8 cellular contexts compared by ENCODE assay signal in the genomic region with DNA sequence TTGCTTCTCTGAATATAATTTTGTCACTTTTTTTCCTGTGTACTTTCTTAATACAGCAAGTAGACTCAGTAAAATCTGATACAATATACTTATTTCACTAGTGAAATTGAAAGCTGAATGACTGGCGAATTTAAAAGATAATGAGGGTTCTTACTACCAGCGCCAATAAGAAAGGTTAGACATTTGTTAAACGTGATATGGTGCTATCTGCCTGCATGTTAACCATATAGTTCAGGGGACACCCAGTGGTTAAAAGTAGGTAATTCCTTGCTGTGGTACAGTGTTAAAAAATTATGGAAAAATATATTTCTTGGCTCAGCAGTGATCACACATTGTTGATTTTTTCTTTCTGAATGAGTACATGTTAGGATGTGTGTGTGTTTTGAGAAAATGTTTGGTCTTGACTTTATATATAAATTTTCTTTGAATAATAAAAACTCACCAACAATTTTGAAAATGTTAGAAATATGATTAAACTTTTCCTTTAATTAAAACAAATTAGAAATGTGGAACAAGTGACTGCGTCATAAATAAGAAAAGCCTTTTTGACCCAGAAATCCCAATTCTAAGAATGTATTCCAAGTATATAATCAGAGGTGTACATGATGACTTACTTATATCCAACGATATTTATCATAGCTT. TPM values are rescaled to one million over a fixed set of nuclear protein-coding genes. Genes with fewer than 3 reads are reported as not detected.
DNase-seq lines count a peak whose midpoint lies in the region; ATAC-seq and TF ChIP-seq lines count a peak whose summit lies in the region.

No MANE protein-coding gene starts in this region.

- peak overlapping the region; percentile 21 for H3K4me3 Mint-ChIP-seq in activated naive CD8-positive, alpha-beta T cell treated with anti-CD3 and anti-CD28 coated beads, Interleukin-2, amount 50 U/mL, for 24 hours

- H3K9me3 ChIP-seq in hepatocyte (ENCODE audit: low read depth) (no peaks in the 10 kb centered on the region), suprapubic skin (no peaks in the 10 kb centered on the region)

- 47% methylated on average over 5 of the region's 5 CpGs for WGBS in hepatocyte (ENCODE audit: low lambda C conversion rate, missing lambda C conversion rate)
- 47% methylated on average over 5 of the region's 5 CpGs for WGBS in suprapubic skin

- TF ChIP-seq CTCF in GM12873 (IDR thresholded peaks at IDR 0.05; ENCODE audit: insufficient read depth, low read depth, low read length, missing control alignments) = peak; percentile 60
- TF ChIP-seq CTCF in hepatocyte (IDR thresholded peaks at IDR 0.05; ENCODE audit: poor library complexity) = peak; percentile 63
- TF ChIP-seq CTCF in suprapubic skin (IDR thresholded peaks at IDR 0.05) = peak; percentile 30 to 46

- ATAC-seq in HG02642 (IDR thresholded peaks at IDR 0.05; ENCODE audit: poor library complexity, unreplicated experiment) = peak; percentile 86
- ATAC-seq in activated naive CD8-positive, alpha-beta T cell treated with anti-CD3 and anti-CD28 coated beads, Interleukin-2, amount 50 U/mL, for 24 hours = peak; percentile 82

- no peaks in the 10 kb centered on the region for H3K27me3 ChIP-seq in ACC112 (ENCODE audit: insufficient read depth, low read length)
- no peaks in the 10 kb centered on the region for H3K27me3 ChIP-seq in hepatocyte
- no peaks in the 10 kb centered on the region for H3K27me3 ChIP-seq in suprapubic skin

- H3K36me3 Mint-ChIP-seq in activated naive CD8-positive, alpha-beta T cell treated with anti-CD3 and anti-CD28 coated beads, Interleukin-2, amount 50 U/mL, for 24 hours (ENCODE audit: low read depth) = peaks cover 5% of the 10 kb centered on the region

- TF ChIP-seq EP300 in suprapubic skin (IDR thresholded peaks at IDR 0.05) = no peak

- H3K27ac ChIP-seq in ACC112 (ENCODE audit: low read depth, low read length) (peak overlapping the region; percentile 28), hepatocyte (no peak overlapping the region), suprapubic skin (no peak overlapping the region)

- peak overlapping the region; percentile 60 for H3K4me2 ChIP-seq in hepatocyte

- DNase-seq in NCI-H1436 (lab: John Stamatoyannopoulos, UW) = peak; percentile 67
- DNase-seq in activated naive CD8-positive, alpha-beta T cell treated with anti-CD3 and anti-CD28 coated beads, Interleukin-2, amount 50 U/mL, for 24 hours = no peak
- DNase-seq in hepatocyte (ENCODE audit: low spot score) = peak; percentile 52
- DNase-seq in suprapubic skin (ENCODE audit: low spot score in 2 of 2) = no peak
- no peak for DNase-seq in NK-92 treated with Interleukin-12 subunit alpha and Interleukin-12 subunit beta, amount 100 ng/mL, for 24 hours (lab: John Stamatoyannopoulos, UW)

- H3K36me3 ChIP-seq in ACC112 (ENCODE audit: insufficient read depth, low read length) (peaks cover 7% of the 10 kb centered on the region; the same call in 1 of the 2 replicates), hepatocyte (replicated peaks; ENCODE audit: insufficient read depth, low read depth) (no peaks in the 10 kb centered on the region), suprapubic skin (peaks cover 3% of the 10 kb centered on the region)

- H2AFZ ChIP-seq in ACC112 (ENCODE audit: low read length, unreplicated experiment) (peak overlapping the region; percentile 43), hepatocyte (no peak overlapping the region)

- H3K79me2 ChIP-seq in ACC112 (ENCODE audit: control insufficient read depth, insufficient read depth, low read length, unreplicated experiment) (peaks cover 55% of the 10 kb centered on the region), hepatocyte (peaks cover 16% of the 10 kb centered on the region)

- no peaks in the 10 kb centered on the region for H3K9me3 Mint-ChIP-seq in activated naive CD8-positive, alpha-beta T cell treated with anti-CD3 and anti-CD28 coated beads, Interleukin-2, amount 50 U/mL, for 24 hours

- peaks cover 3% of the 10 kb centered on the region for H4K20me1 ChIP-seq in hepatocyte (ENCODE audit: insufficient read depth, poor library complexity, severe bottlenecking)

- peak overlapping the region; percentile 75 for H3K4me3 ChIP-seq in ACC112 (ENCODE audit: low read depth, low read length)
- H3K4me3 ChIP-seq in hepatocyte = no peak overlapping the region
- no peak overlapping the region for H3K4me3 ChIP-seq in suprapubic skin

- no peaks in the 10 kb centered on the region for H3K27me3 Mint-ChIP-seq in activated naive CD8-positive, alpha-beta T cell treated with anti-CD3 and anti-CD28 coated beads, Interleukin-2, amount 50 U/mL, for 24 hours

- no peak overlapping the region for H3K27ac Mint-ChIP-seq in activated naive CD8-positive, alpha-beta T cell treated with anti-CD3 and anti-CD28 coated beads, Interleukin-2, amount 50 U/mL, for 24 hours

- H3K9me2 ChIP-seq in hepatocyte (replicated peaks; ENCODE audit: insufficient read depth) = no peaks in the 10 kb centered on the region

- H3K4me1 ChIP-seq in ACC112 (ENCODE audit: control insufficient read depth, insufficient read depth, low read length, unreplicated experiment) (peaks cover 44% of the 10 kb centered on the region), hepatocyte (ENCODE audit: insufficient read depth) (no peaks in the 10 kb centered on the region), suprapubic skin (peaks cover 10% of the 10 kb centered on the region)

- H3K4me1 Mint-ChIP-seq in activated naive CD8-positive, alpha-beta T cell treated with anti-CD3 and anti-CD28 coated beads, Interleukin-2, amount 50 U/mL, for 24 hours = peaks cover 32% of the 10 kb centered on the region

- no peak for TF ChIP-seq POLR2A in suprapubic skin (IDR thresholded peaks at IDR 0.05)

RNA-seq across cellular contexts. Expression of a gene that starts 25.8 kb away (rescaled TPM):
- total RNA-seq in hepatocyte = 177 and 195 TPM in 2 replicates
- polyA plus RNA-seq in hepatocyte = 140 and 169 TPM in 2 replicates
- 100 to 1,000 TPM; 381 to 577 (median 400) TPM for total RNA-seq in suprapubic skin

Comparison
In these comparisons a context has a peak if more than half of its experiments do, and no peak if none do; other contexts are left out.
1. DNase-seq: peak in NCI-H1436 (single experiment) and hepatocyte (single experiment); none in activated naive CD8-positive, alpha-beta T cell treated with anti-CD3 and anti-CD28 coated beads, Interleukin-2, amount 50 U/mL, for 24 hours (single experiment), suprapubic skin (0 of 2) and NK-92 treated with Interleukin-12 subunit alpha and Interleukin-12 subunit beta, amount 100 ng/mL, for 24 hours (single experiment).
2. Peak in every context shown above with its lines, with median percentiles within 50 percentile points of each other: CTCF ChIP-seq.